16 cellular contexts compared by ENCODE assay signal in the genomic region with DNA sequence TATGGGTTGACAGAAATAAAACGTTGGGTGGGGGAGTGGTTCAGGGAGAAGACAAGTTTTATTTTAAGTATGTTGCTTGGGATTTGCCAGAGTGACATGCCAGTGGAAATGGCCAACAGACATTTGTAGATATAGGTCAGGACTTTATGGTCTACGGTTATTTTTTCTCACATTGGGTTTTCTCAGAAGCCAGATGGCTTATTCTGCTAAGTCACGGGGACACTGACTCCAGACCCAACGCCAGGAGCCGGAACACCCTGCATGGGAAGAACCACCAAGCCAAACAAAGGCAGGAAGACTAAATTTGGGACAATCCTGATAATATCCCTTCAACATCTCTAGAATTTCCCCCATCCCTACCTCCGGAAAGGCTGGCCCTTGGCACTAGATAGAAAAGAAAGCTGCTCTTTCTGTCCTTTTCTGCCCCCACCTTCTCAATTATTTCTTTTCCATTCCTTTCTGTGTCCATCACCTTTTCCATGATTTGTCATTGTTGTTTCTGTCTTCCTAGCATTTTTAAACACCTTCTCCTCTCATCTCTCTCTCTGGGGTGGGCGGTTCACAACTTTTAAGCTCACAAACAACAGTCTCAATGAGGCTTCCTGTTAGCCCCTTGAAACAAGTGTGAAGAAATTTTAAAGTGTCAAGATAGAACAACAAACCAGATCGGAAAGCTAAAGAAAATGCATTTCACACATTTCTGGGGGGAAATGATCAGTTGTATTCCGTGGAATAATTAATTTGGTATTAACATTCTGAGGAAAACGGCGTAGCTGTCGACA. TPM values are rescaled to one million over a fixed set of nuclear protein-coding genes. Genes with fewer than 3 reads are reported as not detected.
DNase-seq lines count a peak whose midpoint lies in the region; ATAC-seq and TF ChIP-seq lines count a peak whose summit lies in the region.
"Had no signal": no experiment of that assay in that cellular context is flagged by ENCODE, and none has a peak within 500 bp of the region (broad histone marks: within the 10 kb centered on the region; RNA-seq: fewer than 3 reads in every experiment).

No MANE protein-coding gene starts in this region.

- peak overlapping the region; percentile 74 for H3K4me3 Mint-ChIP-seq in natural killer cell
- no peak overlapping the region for H3K4me3 Mint-ChIP-seq in activated CD4-positive, alpha-beta T cell treated with anti-CD3 and anti-CD28 coated beads for 36 hours

- peaks cover 85 to 87% of the 10 kb centered on the region in 2 donors for H3K4me1 Mint-ChIP-seq in natural killer cell
- H3K4me1 Mint-ChIP-seq in activated CD4-positive, alpha-beta T cell treated with anti-CD3 and anti-CD28 coated beads for 36 hours, result peaks cover 12% of the 10 kb centered on the region

- CTCF ChIA-PET in activated CD4-positive, alpha-beta T cell treated with anti-CD3 and anti-CD28 coated beads for 36 hours (lab: Charles Lee), result no interaction called here

- H3K27ac ChIP-seq in right atrium auricular region (no peak overlapping the region), breast epithelium (no peak overlapping the region)
- H3K27ac ChIP-seq: C4-2B, KMS-11 had no signal

- H3K27me3 ChIP-seq in right atrium auricular region (no peaks in the 10 kb centered on the region), breast epithelium (no peaks in the 10 kb centered on the region)
- H3K27me3 ChIP-seq: MG63 had no signal

- peak overlapping the region; percentile 83 for H3K27ac Mint-ChIP-seq in natural killer cell
- H3K27ac Mint-ChIP-seq in activated CD4-positive, alpha-beta T cell treated with anti-CD3 and anti-CD28 coated beads for 36 hours, result no peak overlapping the region

- in situ Hi-C loops in G401 (cut with HindIII; ENCODE audit: low sequenced_read_pairs), result no loop called here

- no peaks in the 10 kb centered on the region for H3K27me3 Mint-ChIP-seq in natural killer cell (ENCODE audit: low read depth in 2 of 2)
- H3K27me3 Mint-ChIP-seq in activated CD4-positive, alpha-beta T cell treated with anti-CD3 and anti-CD28 coated beads for 36 hours, result no peaks in the 10 kb centered on the region

- H3K4me1 ChIP-seq in right atrium auricular region, result peaks cover 0 to 13% of the 10 kb centered on the region in 2 donors
- no peaks in the 10 kb centered on the region for H3K4me1 ChIP-seq in breast epithelium

- H3K9me3 ChIP-seq in right atrium auricular region (no peaks in the 10 kb centered on the region), breast epithelium (no peaks in the 10 kb centered on the region)
- H3K9me3 ChIP-seq: MG63 had no signal

- ATAC-seq in natural killer cell, result peak; percentile 66 to 85 (median 77)
- ATAC-seq in activated CD4-positive, alpha-beta T cell treated with anti-CD3 and anti-CD28 coated beads for 36 hours, result no peak

- no peak for TF ChIP-seq POLR2A in breast epithelium (IDR thresholded peaks at IDR 0.05)

- H3K4me3 ChIP-seq in right atrium auricular region, result no peak overlapping the region
- no peak overlapping the region for H3K4me3 ChIP-seq in breast epithelium
- H3K4me3 ChIP-seq: MG63 had no signal

- intact Hi-C loops in natural killer cell (cut with micrococcal nuclease), result loop anchor here (1.0 to 10.0 kb wide), 6 partner anchors 13 to 301 kb away; a partner anchor contains a TSS
- intact Hi-C loops in breast epithelium (cut with DNase I; ENCODE audit: low total_unique reads), result no loop called here
- intact Hi-C loops in activated CD4-positive, alpha-beta T cell treated with anti-CD3 and anti-CD28 coated beads for 36 hours (cut with DNase I, micrococcal nuclease), result no loop called here

- peaks cover 2% of the 10 kb centered on the region in 2 donors for H3K9me3 Mint-ChIP-seq in natural killer cell
- no peaks in the 10 kb centered on the region for H3K9me3 Mint-ChIP-seq in activated CD4-positive, alpha-beta T cell treated with anti-CD3 and anti-CD28 coated beads for 36 hours (ENCODE audit: low read depth)

- H3K36me3 ChIP-seq in right atrium auricular region (no peaks in the 10 kb centered on the region), breast epithelium (no peaks in the 10 kb centered on the region)
- H3K36me3 ChIP-seq: MG63 had no signal

- DNase-seq in G401 (ENCODE audit: low spot score) (peak; percentile 8), OCI-M1 (lab: John Stamatoyannopoulos, UW) (peak; percentile 42), right atrium auricular region (ENCODE audit: low spot score) (peak; percentile 57), natural killer cell (no peak), breast epithelium (ENCODE audit: low spot score in 2 of 2) (no peak), NCI-H1092 (lab: John Stamatoyannopoulos, UW) (no peak), MV-4-11 (lab: John Stamatoyannopoulos, UW) (no peak)
- DNase-seq in activated CD4-positive, alpha-beta T cell treated with anti-CD3 and anti-CD28 coated beads for 36 hours, result no peak
- DNase-seq: MG63, NCI-H1105, NCI-H1694 treated with DMSO at 0.1 percent for 48 hours, NCI-H2107, NCI-H2227 treated with DMSO at 0.1 percent for 48 hours, NCI-H524 had no signal

- TF ChIP-seq CTCF in right atrium auricular region (IDR thresholded peaks at IDR 0.05) (no peak), natural killer cell (IDR thresholded peaks at IDR 0.05) (no peak), breast epithelium (IDR thresholded peaks at IDR 0.05) (no peak)

- H3K36me3 Mint-ChIP-seq in natural killer cell, result no peaks in the 10 kb centered on the region
- no peaks in the 10 kb centered on the region for H3K36me3 Mint-ChIP-seq in activated CD4-positive, alpha-beta T cell treated with anti-CD3 and anti-CD28 coated beads for 36 hours (ENCODE audit: low read depth)

- POLR2A ChIA-PET in activated CD4-positive, alpha-beta T cell treated with anti-CD3 and anti-CD28 coated beads for 36 hours (lab: Charles Lee), result no interaction called here

RNA-seq across cellular contexts. Expression of a gene that starts 44.7 kb away (rescaled TPM):
- total RNA-seq in G401 (2014; rRNA removed; shearing (Covaris generic)), result not detected in 2 replicates
- total RNA-seq in right atrium auricular region (10 to 100 TPM in 1 of 2 donors, 1 to 10 TPM in 1; 4.6 to 15.3 TPM), natural killer cell (100 to 1,000 TPM in 1 of 3 donors, 10 to 100 TPM in 2; 72.7 to 110 (median 88.7) TPM), breast epithelium (10 to 100 TPM; 17.7 to 59.8 (median 17.9) TPM)
- total RNA-seq in activated CD4-positive, alpha-beta T cell treated with anti-CD3 and anti-CD28 coated beads for 36 hours, result 1 to 10 TPM; 3.6 to 5.1 TPM

Comparison
In these comparisons a context has a peak if more than half of its experiments do, and no peak if none do; other contexts are left out.
1. DNase-seq: peak in G401 (single experiment), OCI-M1 (single experiment) and right atrium auricular region (single experiment); none in natural killer cell (single experiment), breast epithelium (0 of 2), activated CD4-positive, alpha-beta T cell treated with anti-CD3 and anti-CD28 coated beads for 36 hours (single experiment), NCI-H1092 (single experiment) and MV-4-11 (single experiment).